In the genomic region with DNA sequence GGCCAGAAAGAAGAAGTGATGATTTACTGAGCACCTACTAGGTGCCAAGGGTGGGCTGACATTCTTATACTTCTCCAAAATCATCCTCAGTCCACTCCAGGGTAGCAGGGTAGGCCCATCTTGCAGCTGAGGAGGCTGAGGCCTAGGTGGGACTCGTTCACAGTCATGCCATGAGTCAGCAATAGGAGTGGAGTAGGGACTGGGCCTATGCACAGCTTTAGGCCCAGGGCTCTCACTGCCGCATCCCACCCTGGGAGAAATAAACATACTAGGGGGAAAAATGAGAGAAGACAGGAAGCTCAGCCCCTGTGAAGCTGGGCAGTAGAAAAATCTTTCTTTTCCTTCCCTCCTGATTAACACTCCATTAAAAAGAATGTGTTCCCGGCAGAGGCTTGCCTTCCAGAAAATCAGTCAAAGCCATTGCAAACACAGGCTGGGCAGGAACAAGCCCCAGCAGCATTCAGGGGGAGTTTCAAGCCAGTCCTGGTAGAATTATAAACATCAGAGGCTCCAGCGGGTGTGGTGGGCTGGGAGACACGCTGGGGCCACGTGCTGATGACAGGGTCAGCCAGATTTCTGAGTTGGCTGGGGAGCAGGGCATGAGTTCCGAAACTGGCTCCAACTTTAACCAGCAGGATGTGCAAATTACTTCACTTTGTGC, we compare ENCODE assay signal across 10 cellular contexts. TPM values are rescaled to one million over a fixed set of nuclear protein-coding genes. Genes with fewer than 3 reads are reported as not detected.
DNase-seq lines count a peak whose midpoint lies in the region; ATAC-seq and TF ChIP-seq lines count a peak whose summit lies in the region.
"Had no signal": no experiment of that assay in that cellular context is flagged by ENCODE, and none has a peak within 500 bp of the region (broad histone marks: within the 10 kb centered on the region; RNA-seq: fewer than 3 reads in every experiment).

No MANE protein-coding gene starts in this region.

- H2AK5ac ChIP-seq in mesendoderm (ENCODE audit: low read length): peak overlapping the region; percentile 43

- intact Hi-C loops in transverse colon (cut with DNase I; ENCODE audit: low total_unique reads): no loop called here

- H3K9me3 ChIP-seq in endodermal cell (ENCODE audit: control insufficient read depth, low read length): no peaks in the 10 kb centered on the region
- no peaks in the 10 kb centered on the region for H3K9me3 ChIP-seq in transverse colon

- H3K23ac ChIP-seq in mesendoderm (ENCODE audit: low read length): peak overlapping the region; percentile 99

- no peak for TF ChIP-seq POLR2A in transverse colon (IDR thresholded peaks at IDR 0.05)

- H4K5ac ChIP-seq in mesendoderm (ENCODE audit: low read length): peak overlapping the region; percentile 59

- peak overlapping the region; percentile 89 for H3K56ac ChIP-seq in mesendoderm (ENCODE audit: low read length)

- DNase-seq in M059J (ENCODE audit: low read depth): peak; percentile 62
- DNase-seq in endodermal cell: peak; percentile 86
- peak; percentile 83 for DNase-seq in mesendoderm
- peak; percentile 23 for DNase-seq in transverse colon
- DNase-seq in T-helper 2 cell treated with Interferon-gamma antibody and Interleukin-4, amounts not matched to agents 5 μg/mL and 100 μg/mL, for 36 hours (ENCODE audit: low spot score): no peak
- DNase-seq in NCI-H510A treated with DMSO at 0.1 percent for 48 hours (lab: John Stamatoyannopoulos, UW): no peak
- DNase-seq in SIG-M5 treated with dmso at 0.1 percent for 504 hours (lab: John Stamatoyannopoulos, UW; ENCODE audit: unreplicated experiment): no peak
- DNase-seq: RPMI8226 had no signal

- TF ChIP-seq CTCF in endodermal cell (conservative IDR thresholded peaks at IDR 0.05) (no peak), transverse colon (IDR thresholded peaks at IDR 0.05) (no peak)

- in situ Hi-C loops in transverse colon (cut with MboI; ENCODE audit: low pct_ligation_motif_present in 1 of 4, low pct_unique_long_range_greater_than_20kb in 1 of 4, low sequenced_read_pairs in 3 of 4): no loop called here

- H3K79me1 ChIP-seq in mesendoderm (ENCODE audit: low read length): peaks cover 7% of the 10 kb centered on the region

- H3K27me3 Mint-ChIP-seq in endodermal cell (ENCODE audit: insufficient read depth): peaks cover 25% of the 10 kb centered on the region
- peaks cover 3% of the 10 kb centered on the region for H3K27me3 Mint-ChIP-seq in T-helper 2 cell treated with Interferon-gamma antibody and Interleukin-4, amounts not matched to agents 5 μg/mL and 100 μg/mL, for 36 hours (ENCODE audit: low read depth)
- H3K27me3 Mint-ChIP-seq: activated naive CD8-positive, alpha-beta T cell had no signal

- H3K18ac ChIP-seq in mesendoderm (ENCODE audit: low read length): peak overlapping the region; percentile 85

- no peak for ATAC-seq in HG02623 (IDR thresholded peaks at IDR 0.05; ENCODE audit: unreplicated experiment)

- H3K27ac Mint-ChIP-seq in endodermal cell: peak overlapping the region; percentile 97
- no peak overlapping the region for H3K27ac Mint-ChIP-seq in T-helper 2 cell treated with Interferon-gamma antibody and Interleukin-4, amounts not matched to agents 5 μg/mL and 100 μg/mL, for 36 hours
- H3K27ac Mint-ChIP-seq: activated naive CD8-positive, alpha-beta T cell had no signal

- H4K8ac ChIP-seq in mesendoderm (ENCODE audit: low read depth, low read length): no peak overlapping the region

- H3K79me2 ChIP-seq in mesendoderm (ENCODE audit: control insufficient read depth, insufficient read depth, low read length): peaks cover 11% of the 10 kb centered on the region

- H3K9me3 Mint-ChIP-seq in endodermal cell: no peaks in the 10 kb centered on the region
- H3K9me3 Mint-ChIP-seq in T-helper 2 cell treated with Interferon-gamma antibody and Interleukin-4, amounts not matched to agents 5 μg/mL and 100 μg/mL, for 36 hours: no peaks in the 10 kb centered on the region

- H2BK15ac ChIP-seq in mesendoderm (replicated peaks; ENCODE audit: low read depth): no peak overlapping the region

- H3K36me3 ChIP-seq in endodermal cell (ENCODE audit: control insufficient read depth, insufficient read depth, low read length) (no peaks in the 10 kb centered on the region), mesendoderm (ENCODE audit: control insufficient read depth, insufficient read depth, low read length) (no peaks in the 10 kb centered on the region), transverse colon (no peaks in the 10 kb centered on the region)

- peak overlapping the region; percentile 97 for H3K4ac ChIP-seq in mesendoderm (ENCODE audit: low read depth, low read length)

- H3K27ac ChIP-seq in endodermal cell (ENCODE audit: low read depth, low read length) (peak overlapping the region; percentile 71), mesendoderm (ENCODE audit: low read depth, low read length) (peak overlapping the region; percentile 92), transverse colon (peak overlapping the region; percentile 88 to 95 (median 90))

- H3K9ac ChIP-seq in endodermal cell (ENCODE audit: extremely low read depth, low read length, poor library complexity, severe bottlenecking) (peak overlapping the region; percentile 84), mesendoderm (ENCODE audit: low read length) (peak overlapping the region; percentile 25)

- H3K27me3 ChIP-seq in endodermal cell (ENCODE audit: control insufficient read depth, insufficient read depth, low read length, poor library complexity, severe bottlenecking): peaks cover 8% of the 10 kb centered on the region
- H3K27me3 ChIP-seq in mesendoderm (ENCODE audit: insufficient read depth, low read length, poor library complexity): no peaks in the 10 kb centered on the region
- peaks cover 9% of the 10 kb centered on the region for H3K27me3 ChIP-seq in transverse colon

- H3K36me3 Mint-ChIP-seq in endodermal cell (ENCODE audit: low read depth): no peaks in the 10 kb centered on the region
- H3K36me3 Mint-ChIP-seq in T-helper 2 cell treated with Interferon-gamma antibody and Interleukin-4, amounts not matched to agents 5 μg/mL and 100 μg/mL, for 36 hours (ENCODE audit: low read depth): no peaks in the 10 kb centered on the region
- H3K36me3 Mint-ChIP-seq: activated naive CD8-positive, alpha-beta T cell had no signal

- peak overlapping the region; percentile 55 for H3K4me3 Mint-ChIP-seq in endodermal cell
- H3K4me3 Mint-ChIP-seq in T-helper 2 cell treated with Interferon-gamma antibody and Interleukin-4, amounts not matched to agents 5 μg/mL and 100 μg/mL, for 36 hours: no peak overlapping the region
- H3K4me3 Mint-ChIP-seq: activated naive CD8-positive, alpha-beta T cell had no signal

- H3K4me3 ChIP-seq in endodermal cell (ENCODE audit: low read length) (peak overlapping the region; percentile 73), mesendoderm (ENCODE audit: low read length) (no peak overlapping the region), transverse colon (peak overlapping the region; percentile 42 to 61 (median 54))

- TF ChIP-seq EP300 in transverse colon (IDR thresholded peaks at IDR 0.05; ENCODE audit: low read depth): no peak

- H3K4me2 ChIP-seq in mesendoderm (ENCODE audit: low read length): peak overlapping the region; percentile 13

- H3K4me1 ChIP-seq in endodermal cell (ENCODE audit: control insufficient read depth, insufficient read depth, low read length) (peaks cover 25% of the 10 kb centered on the region), mesendoderm (ENCODE audit: control insufficient read depth, low read depth, low read length) (peaks cover 19% of the 10 kb centered on the region), transverse colon (peaks cover 0 to 8% (median 2%) of the 10 kb centered on the region in 4 donors)

- H3K4me1 Mint-ChIP-seq in endodermal cell: peaks cover 36% of the 10 kb centered on the region
- H3K4me1 Mint-ChIP-seq in T-helper 2 cell treated with Interferon-gamma antibody and Interleukin-4, amounts not matched to agents 5 μg/mL and 100 μg/mL, for 36 hours (ENCODE audit: low read depth): no peaks in the 10 kb centered on the region

- whole genome bisulfite sequencing in endodermal cell (ENCODE audit: insufficient coverage in 1 of 2, insufficient read length in 1 of 2), 2 experiments: 36 to 40% methylated on average over 5 to 7 of the region's 7 CpGs
- WGBS in mesendoderm (ENCODE audit: extremely low coverage, insufficient coverage, low lambda C conversion rate): no CpG with 5 or more reads among the region's 7 CpGs
- 32% methylated on average over 7 of the region's 7 CpGs; no CpG with 5 or more reads in 1 of the 2 donors for WGBS in transverse colon (ENCODE audit: low coverage in 1 of 2), 2 donors

- H2BK120ac ChIP-seq in mesendoderm (ENCODE audit: low read depth, low read length): peak overlapping the region; percentile 52

- peak overlapping the region; percentile 66 for H2BK5ac ChIP-seq in mesendoderm (ENCODE audit: low read length)

RNA-seq across cellular contexts. Expression of a gene that starts 1.8 kb away (rescaled TPM):
- total RNA-seq in M059J (2014; rRNA removed; shearing (Covaris generic)): 16.3 and 18.4 TPM in 2 replicates
- total RNA-seq in endodermal cell (10 to 100 TPM in 1 of 2 donors, 1 to 10 TPM in 1; 9.7 to 10.4 TPM), transverse colon (10 to 100 TPM; 42.7 to 59.8 (median 51.9) TPM)
- polyA plus RNA-seq in endodermal cell (2013, experiment 1 of 2): 5.5 TPM
- 7.6 TPM for polyA plus RNA-seq in endodermal cell (2013, experiment 2 of 2)
- polyA plus RNA-seq in mesendoderm (2013, experiment 1 of 2): 13.5 TPM
- polyA plus RNA-seq in mesendoderm (2013, experiment 2 of 2): 14.3 TPM

Comparison
In these comparisons a context has a peak if more than half of its experiments do, and no peak if none do; other contexts are left out.
1. DNase-seq: peak in M059J (single experiment), endodermal cell (single experiment), mesendoderm (single experiment) and transverse colon (single experiment); none in T-helper 2 cell treated with Interferon-gamma antibody and Interleukin-4, amounts not matched to agents 5 μg/mL and 100 μg/mL, for 36 hours (single experiment), NCI-H510A treated with DMSO at 0.1 percent for 48 hours (single experiment) and SIG-M5 treated with dmso at 0.1 percent for 504 hours (single experiment).
2. Peak in every context shown above with its lines, with median percentiles within 50 percentile points of each other: H3K27ac ChIP-seq.